In genomic region chr21:27094182-27094948, GRCh38 we compare ENCODE assay signal across 18 cellular contexts.
"Had no signal": no experiment of that assay in that cellular context is flagged by ENCODE, and none has a peak within 500 bp of the region (broad histone marks: within the 10 kb centered on the region; RNA-seq: fewer than 3 reads in every experiment).

No MANE protein-coding gene starts in this region.

- H3K4me1 ChIP-seq: body of pancreas, upper lobe of left lung had no signal

- H3K27ac ChIP-seq: body of pancreas, neutrophil, upper lobe of left lung had no signal

- H3K9me3 ChIP-seq: body of pancreas, mucosa of descending colon, neutrophil, upper lobe of left lung had no signal

- H3K36me3 ChIP-seq: neutrophil, upper lobe of left lung had no signal

- H3K27me3 ChIP-seq: body of pancreas, neutrophil, upper lobe of left lung had no signal

- H3K4me3 ChIP-seq: body of pancreas, mucosa of descending colon, upper lobe of left lung had no signal

- DNase-seq: activated B cell treated with CpG ODN at 0.5 μM for 24 hours; activated CD4-positive, alpha-beta T cell treated with anti-CD3 and anti-CD28 coated beads, Interleukin-2, amount 10 ng/mL, durations not matched to agents 7 days and 5 days; activated naive CD4-positive, alpha-beta T cell treated with anti-CD3 and anti-CD28 coated beads, Interleukin-2, amount 50 U/mL, for 16 hours; activated T-cell treated with anti-CD3 and anti-CD28 coated beads for 4 hours; amniotic stem cell; body of pancreas; effector memory CD4-positive, alpha-beta T cell; glutamatergic neuron; left colon; mucosa of descending colon; naive thymus-derived CD8-positive, alpha-beta T cell; right cardiac atrium; stimulated activated CD4-positive, alpha-beta T cell treated with anti-CD3 and anti-CD28 coated beads, Interleukin-12 subunit alpha, Interleukin-12 subunit beta, amount 100 ng/mL, for 4 hours; stimulated activated naive CD4-positive, alpha-beta T cell treated with Interleukin-2 at 50 U/mL for 16 hours; T-helper 2 cell; upper lobe of left lung had no signal

- FAIRE-seq: TTC549 had no signal
